In the genomic region with DNA sequence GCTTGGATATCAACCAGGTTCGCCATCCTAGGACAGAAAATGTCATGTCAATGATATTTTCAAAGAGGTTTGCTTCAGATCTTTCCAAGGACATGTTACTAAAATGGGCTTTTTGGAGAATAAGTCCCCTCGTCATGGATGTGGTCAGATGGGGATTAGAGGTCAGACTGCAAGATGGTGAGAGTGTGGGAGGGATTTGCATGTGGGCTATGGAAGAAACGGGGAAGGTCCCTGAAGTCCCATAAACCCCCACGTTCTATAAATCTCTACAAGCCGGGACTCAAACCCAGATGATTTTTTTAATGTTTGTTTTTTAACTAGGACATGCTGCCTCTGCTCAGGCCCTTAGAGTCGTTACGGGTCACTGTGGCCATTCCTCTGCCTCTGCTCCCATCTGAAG, we compare ENCODE assay signal across 31 cellular contexts. TPM values are rescaled to one million over a fixed set of nuclear protein-coding genes. Genes with fewer than 3 reads are reported as not detected.
"Had no signal": no experiment of that assay in that cellular context is flagged by ENCODE, and none has a peak within 500 bp of the region (broad histone marks: within the 10 kb centered on the region; RNA-seq: fewer than 3 reads in every experiment).

No MANE protein-coding gene starts in this region.

- H3K4me1 ChIP-seq: ascending aorta had no signal

- H3K4me3 Mint-ChIP-seq: activated B cell treated with CpG ODN at 0.5 μM for 24 hours; activated CD4-positive, alpha-beta T cell treated with anti-CD3 and anti-CD28 coated beads, Interleukin-2, amount 10 ng/mL, durations not matched to agents 24 days and 14 days; activated CD8-positive, alpha-beta memory T cell treated with anti-CD3 and anti-CD28 coated beads, Interleukin-2, amount 10 ng/mL, durations not matched to agents 7 days and 5 days; activated naive CD8-positive, alpha-beta T cell treated with anti-CD3 and anti-CD28 coated beads, Interleukin-2, amount 50 U/mL, for 24 hours; activated T-cell treated with anti-CD3 and anti-CD28 coated beads, Interleukin-2, amount 50 U/mL, for 24 hours; activated T-helper 1 cell treated with anti-CD3 and anti-CD28 coated beads, Interleukin-12 subunit alpha, Interleukin-12 subunit beta, Interleukin-2, Interleukin-4 antibody, amounts not matched to agents 30 ng/mL and 10 ng/mL and 1 ng/mL, durations not matched to agents 14 hours and 24 hours and 36 hours; brain; T-cell had no signal

- H3K4me1 Mint-ChIP-seq: activated B cell treated with CpG ODN at 0.5 μM for 24 hours; activated CD4-positive, alpha-beta T cell treated with anti-CD3 and anti-CD28 coated beads, Interleukin-2, amount 10 ng/mL, durations not matched to agents 24 days and 14 days; activated CD8-positive, alpha-beta memory T cell treated with anti-CD3 and anti-CD28 coated beads, Interleukin-2, amount 10 ng/mL, durations not matched to agents 7 days and 5 days; activated naive CD8-positive, alpha-beta T cell treated with anti-CD3 and anti-CD28 coated beads, Interleukin-2, amount 50 U/mL, for 24 hours; T-cell had no signal

- H3K36me3 Mint-ChIP-seq: activated CD8-positive, alpha-beta memory T cell treated with anti-CD3 and anti-CD28 coated beads, Interleukin-2, amount 10 ng/mL, durations not matched to agents 7 days and 5 days; activated naive CD4-positive, alpha-beta T cell treated with anti-CD3 and anti-CD28 coated beads, Interleukin-2, amount 50 U/mL, for 72 hours; brain; T-cell had no signal

- H3K27me3 ChIP-seq: ascending aorta had no signal

- H3K9me3 Mint-ChIP-seq: activated B cell treated with CpG ODN at 0.5 μM for 24 hours; activated CD4-positive, alpha-beta T cell treated with anti-CD3 and anti-CD28 coated beads, Interleukin-2, amount 10 ng/mL, durations not matched to agents 24 days and 14 days; activated naive CD4-positive, alpha-beta T cell treated with anti-CD3 and anti-CD28 coated beads, Interleukin-2, amount 50 U/mL, for 72 hours; activated naive CD8-positive, alpha-beta T cell treated with anti-CD3 and anti-CD28 coated beads, Interleukin-2, amount 50 U/mL, for 24 hours; activated T-cell treated with anti-CD3 and anti-CD28 coated beads, Interleukin-2, amount 50 U/mL, for 24 hours; activated T-helper 1 cell treated with anti-CD3 and anti-CD28 coated beads, Interleukin-12 subunit alpha, Interleukin-12 subunit beta, Interleukin-2, Interleukin-4 antibody, amounts not matched to agents 30 ng/mL and 10 ng/mL and 1 ng/mL, durations not matched to agents 14 hours and 24 hours and 36 hours; T-cell had no signal

- ATAC-seq: activated CD8-positive, alpha-beta memory T cell treated with anti-CD3 and anti-CD28 coated beads, Interleukin-2, amount 10 ng/mL, durations not matched to agents 7 days and 5 days; activated naive CD4-positive, alpha-beta T cell treated with anti-CD3 and anti-CD28 coated beads, Interleukin-2, amount 50 U/mL, for 72 hours; activated naive CD8-positive, alpha-beta T cell treated with anti-CD3 and anti-CD28 coated beads, Interleukin-2, amount 50 U/mL, for 24 hours; Right ventricle myocardium inferior; T-cell had no signal

- H3K36me3 ChIP-seq: ascending aorta had no signal

- H3K9me3 ChIP-seq: ascending aorta had no signal

- H3K4me3 ChIP-seq: ascending aorta, SK-N-MC had no signal

- DNase-seq: activated B cell treated with CpG ODN at 0.5 μM for 24 hours; activated CD4-positive, alpha-beta T cell treated with anti-CD3 and anti-CD28 coated beads for 1 hour; activated CD4-positive, alpha-beta T cell treated with anti-CD3 and anti-CD28 coated beads, Interleukin-2, amount 10 ng/mL, durations not matched to agents 24 days and 14 days; activated CD4-positive, alpha-beta T cell treated with anti-CD3 and anti-CD28 coated beads, Interleukin-2, amount 50 U/mL, for 48 hours; activated CD8-positive, alpha-beta memory T cell treated with anti-CD3 and anti-CD28 coated beads, Interleukin-2, amount 10 ng/mL, durations not matched to agents 7 days and 5 days; activated effector memory CD4-positive, alpha-beta T cell treated with Interleukin-2 at 50 U/mL for 16 hours; activated naive CD4-positive, alpha-beta T cell; activated naive CD8-positive, alpha-beta T cell treated with anti-CD3 and anti-CD28 coated beads, Interleukin-2, amount 50 U/mL, for 24 hours; activated T-cell treated with anti-CD3 and anti-CD28 coated beads, Interleukin-2, amount 50 U/mL, for 24 hours; amniotic stem cell; IMR-90; Kasumi-1; KBM-7; NCI-H1092 treated with DMSO at 0.1 percent for 48 hours; NCI-H1417 treated with DMSO at 0.1 percent for 48 hours; NCI-H1694; NCI-H2029; NCI-H2107; NCI-H226; NCI-H526 treated with DMSO at 0.1 percent for 48 hours; RPMI8226; T-cell; T-helper 2 cell; T1000 had no signal

- H3K27ac Mint-ChIP-seq: activated B cell treated with CpG ODN at 0.5 μM for 24 hours; activated CD4-positive, alpha-beta T cell treated with anti-CD3 and anti-CD28 coated beads, Interleukin-2, amount 10 ng/mL, durations not matched to agents 24 days and 14 days; activated CD8-positive, alpha-beta memory T cell treated with anti-CD3 and anti-CD28 coated beads, Interleukin-2, amount 10 ng/mL, durations not matched to agents 7 days and 5 days; activated naive CD4-positive, alpha-beta T cell treated with anti-CD3 and anti-CD28 coated beads, Interleukin-2, amount 50 U/mL, for 72 hours; activated naive CD8-positive, alpha-beta T cell treated with anti-CD3 and anti-CD28 coated beads, Interleukin-2, amount 50 U/mL, for 24 hours; activated T-cell treated with anti-CD3 and anti-CD28 coated beads, Interleukin-2, amount 50 U/mL, for 24 hours; activated T-helper 1 cell treated with anti-CD3 and anti-CD28 coated beads, Interleukin-12 subunit alpha, Interleukin-12 subunit beta, Interleukin-2, Interleukin-4 antibody, amounts not matched to agents 30 ng/mL and 10 ng/mL and 1 ng/mL, durations not matched to agents 14 hours and 24 hours and 36 hours; brain; T-cell had no signal

- H3K27ac ChIP-seq: ascending aorta, SK-N-MC had no signal

RNA-seq across cellular contexts. Expression of a gene that starts 37.7 kb away (rescaled TPM):
- total RNA-seq: activated B cell treated with CpG ODN at 0.5 μM for 24 hours; activated CD4-positive, alpha-beta T cell treated with anti-CD3 and anti-CD28 coated beads, Interleukin-2, amount 10 ng/mL, durations not matched to agents 24 days and 14 days; activated T-helper 1 cell treated with anti-CD3 and anti-CD28 coated beads, Interleukin-12 subunit alpha, Interleukin-12 subunit beta, Interleukin-2, Interleukin-4 antibody, amounts not matched to agents 30 ng/mL and 10 ng/mL and 1 ng/mL, durations not matched to agents 14 hours and 24 hours and 36 hours; OCI-LY7 had no signal
